ENCODE assay signal across 21 cellular contexts in genomic region chr4:48350871-48351270, GRCh38. TPM values are rescaled to one million over a fixed set of nuclear protein-coding genes. Genes with fewer than 3 reads are reported as not detected.
DNase-seq lines count a peak whose midpoint lies in the region; ATAC-seq and TF ChIP-seq lines count a peak whose summit lies in the region.
"Had no signal": no experiment of that assay in that cellular context is flagged by ENCODE, and none has a peak within 500 bp of the region (broad histone marks: within the 10 kb centered on the region; RNA-seq: fewer than 3 reads in every experiment).

No MANE protein-coding gene starts in this region.

- TF ChIP-seq CTCF in mesothelial cell of epicardium (IDR thresholded peaks at IDR 0.05; ENCODE audit: unreplicated experiment), result no peak
- no peak for TF ChIP-seq CTCF in heart right ventricle (IDR thresholded peaks at IDR 0.05)

- peaks cover 8% of the 10 kb centered on the region for H3K36me3 Mint-ChIP-seq in activated naive CD8-positive, alpha-beta T cell
- H3K36me3 Mint-ChIP-seq in activated naive CD8-positive, alpha-beta T cell treated with anti-CD3 and anti-CD28 coated beads for 36 hours, result peaks cover 23% of the 10 kb centered on the region
- peaks cover 6% of the 10 kb centered on the region for H3K36me3 Mint-ChIP-seq in mesothelial cell of epicardium

- H3K4me1 Mint-ChIP-seq in activated naive CD8-positive, alpha-beta T cell (ENCODE audit: low read depth), result peaks cover 85% of the 10 kb centered on the region
- peaks cover 63% of the 10 kb centered on the region for H3K4me1 Mint-ChIP-seq in activated naive CD8-positive, alpha-beta T cell treated with anti-CD3 and anti-CD28 coated beads for 36 hours
- H3K4me1 Mint-ChIP-seq in mesothelial cell of epicardium, result peaks cover 34% of the 10 kb centered on the region

- intact Hi-C loops in heart right ventricle (cut with DNase I), result no loop called here

- no peaks in the 10 kb centered on the region for H3K36me3 ChIP-seq in heart right ventricle

- no peak overlapping the region for H3K4me3 ChIP-seq in heart right ventricle
- H3K4me3 ChIP-seq: K562 had no signal

- H3K9me3 ChIP-seq in heart right ventricle, result no peaks in the 10 kb centered on the region
- H3K9me3 ChIP-seq: SK-N-SH had no signal

- no peak overlapping the region for H3K27ac ChIP-seq in heart right ventricle
- H3K27ac ChIP-seq: HL-60 had no signal

- H3K27ac Mint-ChIP-seq in activated naive CD8-positive, alpha-beta T cell, result peak overlapping the region; percentile 5
- no peak overlapping the region for H3K27ac Mint-ChIP-seq in activated naive CD8-positive, alpha-beta T cell treated with anti-CD3 and anti-CD28 coated beads for 36 hours
- peak overlapping the region; percentile 86 for H3K27ac Mint-ChIP-seq in mesothelial cell of epicardium
- H3K27ac Mint-ChIP-seq: CD4-positive, CD25-positive, alpha-beta regulatory T cell had no signal

- 99 to 100% methylated on average over 1 of the region's 1 CpG for WGBS in heart right ventricle, 2 donors

- no peak for ATAC-seq in GM18498 (IDR thresholded peaks at IDR 0.05; ENCODE audit: unreplicated experiment)
- no peak for ATAC-seq in heart right ventricle
- ATAC-seq: HepG2, K562, Panc1 had no signal

- peaks cover 0 to 70% (median 43%) of the 10 kb centered on the region in 9 donors for H3K4me1 ChIP-seq in heart right ventricle

- no peaks in the 10 kb centered on the region for H3K9me3 Mint-ChIP-seq in activated naive CD8-positive, alpha-beta T cell (ENCODE audit: low read depth)
- H3K9me3 Mint-ChIP-seq in activated naive CD8-positive, alpha-beta T cell treated with anti-CD3 and anti-CD28 coated beads for 36 hours, result peaks cover 7% of the 10 kb centered on the region
- H3K9me3 Mint-ChIP-seq in mesothelial cell of epicardium, result peaks cover 4% of the 10 kb centered on the region

- no peaks in the 10 kb centered on the region for H3K27me3 ChIP-seq in heart right ventricle

- no peak for DNase-seq in activated naive CD8-positive, alpha-beta T cell treated with anti-CD3 and anti-CD28 coated beads for 36 hours
- DNase-seq in NCI-H2227 treated with DMSO at 0.1 percent for 48 hours (lab: John Stamatoyannopoulos, UW) (peak; percentile 1), mesothelial cell of epicardium (ENCODE audit: low spot score in 2 of 2, unreplicated experiment in 2 of 2) (no peak), EL (no peak), heart right ventricle (no peak)
- DNase-seq: CD4-positive, CD25-positive, alpha-beta regulatory T cell; GOT3; HCEC 1CT; MM.1S; NCI-H1048; NCI-H1417 treated with DMSO at 0.1 percent for 48 hours; NCI-H187; NCI-H2171 treated with DMSO at 0.1 percent for 48 hours; SIG-M5; SK-N-SH had no signal

- no peaks in the 10 kb centered on the region for H3K27me3 Mint-ChIP-seq in activated naive CD8-positive, alpha-beta T cell
- no peaks in the 10 kb centered on the region for H3K27me3 Mint-ChIP-seq in activated naive CD8-positive, alpha-beta T cell treated with anti-CD3 and anti-CD28 coated beads for 36 hours
- H3K27me3 Mint-ChIP-seq in mesothelial cell of epicardium (ENCODE audit: low read depth), result no peaks in the 10 kb centered on the region
- H3K27me3 Mint-ChIP-seq: CD4-positive, CD25-positive, alpha-beta regulatory T cell had no signal

- H3K4me3 Mint-ChIP-seq in activated naive CD8-positive, alpha-beta T cell, result peak overlapping the region; percentile 20
- H3K4me3 Mint-ChIP-seq in activated naive CD8-positive, alpha-beta T cell treated with anti-CD3 and anti-CD28 coated beads for 36 hours, result no peak overlapping the region
- no peak overlapping the region for H3K4me3 Mint-ChIP-seq in mesothelial cell of epicardium

RNA-seq across cellular contexts. Expression of gene SLAIN2, which starts 9.5 kb away (rescaled TPM):
- 10 to 100 TPM; 62.0 to 66.3 TPM for total RNA-seq in activated naive CD8-positive, alpha-beta T cell treated with anti-CD3 and anti-CD28 coated beads for 36 hours
- total RNA-seq in mesothelial cell of epicardium (60.1 to 77.1 TPM (median 62.9 TPM) in 3 replicates), heart right ventricle (100 to 1,000 TPM; 100 to 185 (median 135) TPM)
- polyA plus RNA-seq in heart right ventricle, result 10 to 100 TPM; 16.4 to 45.8 TPM
